Comparison of ENCODE assay signal across 8 cellular contexts in the genomic region with DNA sequence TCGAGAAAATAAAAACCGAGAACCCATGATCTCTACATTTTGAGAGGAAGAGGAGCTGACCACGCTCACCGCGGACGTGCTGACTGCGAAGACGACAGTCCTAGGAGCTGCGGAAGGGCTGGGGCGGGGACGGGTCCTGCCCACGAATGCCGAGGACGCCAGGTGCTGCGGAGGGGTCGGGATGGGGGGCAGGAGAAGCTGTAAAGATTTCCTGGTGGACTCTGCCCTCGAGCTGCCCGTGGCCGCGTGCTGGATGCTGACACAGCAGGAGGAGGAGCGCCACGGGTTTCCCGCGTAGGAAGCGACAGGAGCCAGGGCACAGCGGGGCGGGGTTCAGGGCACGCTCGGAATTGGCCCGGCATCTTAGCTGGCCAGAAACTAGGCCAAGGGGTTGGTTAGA. TPM values are rescaled to one million over a fixed set of nuclear protein-coding genes. Genes with fewer than 3 reads are reported as not detected.
DNase-seq lines count a peak whose midpoint lies in the region; ATAC-seq, FAIRE-seq and TF ChIP-seq lines count a peak whose summit lies in the region.

No MANE protein-coding gene starts in this region.

- H3K36me3 Mint-ChIP-seq in CD4-positive, alpha-beta T cell (ENCODE audit: low read depth): peaks cover 6% of the 10 kb centered on the region
- peaks cover 43% of the 10 kb centered on the region for H3K36me3 Mint-ChIP-seq in progenitor cell of endocrine pancreas (ENCODE audit: insufficient read depth)

- H3K27me3 Mint-ChIP-seq in CD4-positive, alpha-beta T cell: no peaks in the 10 kb centered on the region
- no peaks in the 10 kb centered on the region for H3K27me3 Mint-ChIP-seq in progenitor cell of endocrine pancreas

- TF ChIP-seq POLR2A in endothelial cell of umbilical vein (IDR thresholded peaks at IDR 0.05; ENCODE audit: low read depth, low read length): no peak

- H3K4me1 Mint-ChIP-seq in CD4-positive, alpha-beta T cell (ENCODE audit: low read depth): peaks cover 28% of the 10 kb centered on the region
- H3K4me1 Mint-ChIP-seq in progenitor cell of endocrine pancreas (ENCODE audit: low read depth): no peaks in the 10 kb centered on the region

- CTCF ChIA-PET in CD4-positive, alpha-beta T cell (lab: Charles Lee): interaction anchor here (1.3 to 1.6 kb wide), 3 partner anchors 21 to 35 kb away, joined by 3 read pairs; no protein-coding TSS in a partner anchor
- CTCF ChIA-PET in endothelial cell of umbilical vein (lab: Charles Lee): interaction anchor here (0.9 to 2.3 kb wide), 7 partner anchors 9 to 119 kb away, joined by 3 to 6 read pairs (median 4); partner anchors contain the start of genes ZNF397 and ZSCAN30

- H3K4me2 ChIP-seq in endothelial cell of umbilical vein (ENCODE audit: insufficient read depth, low read length): peak overlapping the region; percentile 8

- peak overlapping the region; percentile 33 for H3K9ac ChIP-seq in endothelial cell of umbilical vein (replicated peaks; ENCODE audit: extremely low read depth, insufficient read depth, low read length)

- ATAC-seq in CD4-positive, alpha-beta T cell (ENCODE audit: poor library complexity): peak; percentile 3
- ATAC-seq in HG03460 (IDR thresholded peaks at IDR 0.05; ENCODE audit: unreplicated experiment) (no peak), HG02642 (IDR thresholded peaks at IDR 0.05; ENCODE audit: poor library complexity, unreplicated experiment) (no peak)

- intact Hi-C loops in CD4-positive, alpha-beta T cell (cut with DNase I, micrococcal nuclease): loop anchor here (1.0 to 5.0 kb wide), 2 partner anchors 22 to 36 kb away; partner anchors contain the start of gene ZSCAN30 (in 2 of the 2)
- intact Hi-C loops in endothelial cell of umbilical vein (cut with micrococcal nuclease): loop anchor here (1.0 kb wide), 2 partner anchors 22 to 27 kb away; partner anchors contain the start of genes ZNF397 and ZSCAN30
- intact Hi-C loops in posterior vena cava (cut with DNase I): loop anchor here in 1 of 2 donors (1.0 kb wide), 1 partner anchor 39 kb away; no protein-coding TSS in a partner anchor

- FAIRE-seq in endothelial cell of umbilical vein (lab: Jason Lieb, UNC): no peak

- no peaks in the 10 kb centered on the region for H3K79me2 ChIP-seq in endothelial cell of umbilical vein (ENCODE audit: control insufficient read depth, insufficient read depth, low read length)

- H3K4me3 ChIP-seq in endothelial cell of umbilical vein (replicated peaks in 1 of 3; ENCODE audit: insufficient read depth in 1 of 3, low read depth in 1 of 3, low read length in 3 of 3): peak overlapping the region in 2 of 3 experiments; percentile 18 to 54

- H3K9me3 ChIP-seq in CD4-positive, alpha-beta T cell (ENCODE audit: control insufficient read depth, low read length): no peaks in the 10 kb centered on the region
- no peaks in the 10 kb centered on the region for H3K9me3 ChIP-seq in endothelial cell of umbilical vein (replicated peaks; ENCODE audit: control insufficient read depth, insufficient read depth, low read length)

- no peaks in the 10 kb centered on the region for H3K27me3 ChIP-seq in CD4-positive, alpha-beta T cell (ENCODE audit: control insufficient read depth, insufficient read depth, low read length)
- no peaks in the 10 kb centered on the region for H3K27me3 ChIP-seq in endothelial cell of umbilical vein (ENCODE audit: control insufficient read depth in 2 of 2, insufficient read depth in 2 of 2, low read length in 2 of 2)

- H3K27ac Mint-ChIP-seq in CD4-positive, alpha-beta T cell: peak overlapping the region; percentile 92
- H3K27ac Mint-ChIP-seq in progenitor cell of endocrine pancreas: no peak overlapping the region

- peak overlapping the region; percentile 74 for H3K4me3 Mint-ChIP-seq in CD4-positive, alpha-beta T cell
- no peak overlapping the region for H3K4me3 Mint-ChIP-seq in progenitor cell of endocrine pancreas (ENCODE audit: low read depth)

- no peak for TF ChIP-seq CTCF in CD4-positive, alpha-beta T cell (IDR thresholded peaks at IDR 0.05)
- no peak for TF ChIP-seq CTCF in VCaP (conservative IDR thresholded peaks at IDR 0.05)
- TF ChIP-seq CTCF in endothelial cell of umbilical vein (IDR thresholded peaks at IDR 0.05; ENCODE audit: extremely low read depth in 1 of 2, insufficient read depth in 1 of 2, low read depth in 1 of 2, low read length in 2 of 2): no peak
- no peak for TF ChIP-seq CTCF in progenitor cell of endocrine pancreas (IDR thresholded peaks at IDR 0.05; ENCODE audit: unreplicated experiment)

- POLR2A ChIA-PET in CD4-positive, alpha-beta T cell (lab: Charles Lee): interaction anchor here (0.9 to 2.5 kb wide), 13 partner anchors 17 to 802 kb away, joined by 3 to 52 read pairs (median 4); partner anchors contain the start of genes INO80C, MAPRE2, ZNF24 and ZNF397
- POLR2A ChIA-PET in endothelial cell of umbilical vein (lab: Charles Lee): no interaction called here

- dilution Hi-C loops in endothelial cell of umbilical vein (cut with MboI; ENCODE audit: extremely low pct_ligation_motif_present, low sequenced_read_pairs): no loop called here

- no peaks in the 10 kb centered on the region for H3K4me1 ChIP-seq in endothelial cell of umbilical vein (ENCODE audit: control insufficient read depth, extremely low read depth, insufficient read depth, low read length)

- no peaks in the 10 kb centered on the region for H3K9me1 ChIP-seq in endothelial cell of umbilical vein (replicated peaks; ENCODE audit: control insufficient read depth, extremely low read depth, insufficient read depth, low read length)

- H4K20me1 ChIP-seq in endothelial cell of umbilical vein (replicated peaks; ENCODE audit: control insufficient read depth, extremely low read depth, insufficient read depth, low read length): no peaks in the 10 kb centered on the region

- H2AFZ ChIP-seq in endothelial cell of umbilical vein (ENCODE audit: low read depth, low read length): peak overlapping the region; percentile 61

- peaks cover 3% of the 10 kb centered on the region for H3K9me3 Mint-ChIP-seq in CD4-positive, alpha-beta T cell
- H3K9me3 Mint-ChIP-seq in progenitor cell of endocrine pancreas (ENCODE audit: low read depth): peaks cover 26% of the 10 kb centered on the region

- BruUV-seq in endothelial cell of umbilical vein (replicated peaks; lab: Mats Ljungman, UMichigan): no TSS peak

- DNase-seq in CD4-positive, alpha-beta T cell: no peak
- peak; percentile 4 for DNase-seq in endothelial cell of umbilical vein (ENCODE audit: low read depth, low spot score)
- peak; percentile 86 for DNase-seq in posterior vena cava (ENCODE audit: low spot score)
- DNase-seq in NCI-H748 treated with DMSO at 0.1 percent for 48 hours (lab: John Stamatoyannopoulos, UW): no peak
- DNase-seq in progenitor cell of endocrine pancreas (ENCODE audit: low spot score, unreplicated experiment): no peak

- H3K36me3 ChIP-seq in endothelial cell of umbilical vein (ENCODE audit: control insufficient read depth in 2 of 2, extremely low read depth in 1 of 2, insufficient read depth in 2 of 2, low read length in 2 of 2): no peaks in the 10 kb centered on the region

- H3K27ac ChIP-seq in CD4-positive, alpha-beta T cell (ENCODE audit: low read depth, low read length): no peak overlapping the region
- peak overlapping the region; percentile 75; the same call in 1 of the 2 replicates for H3K27ac ChIP-seq in VCaP
- H3K27ac ChIP-seq in endothelial cell of umbilical vein (ENCODE audit: insufficient read depth, low read depth, low read length): no peak overlapping the region

TF ChIP-seq in endothelial cell of umbilical vein, 7 proteins besides CTCF, POLR2A, EP300 and RAD21:
- TF ChIP-seq EZH2 (IDR thresholded peaks at IDR 0.05; ENCODE audit: borderline replicate concordance, low read depth, low read length, severe bottlenecking) (no peak), GATA2 (IDR thresholded peaks at IDR 0.05; ENCODE audit: insufficient read depth, insufficient read length, low read depth, low read length) (no peak), MYC (IDR thresholded peaks at IDR 0.05; ENCODE audit: low read depth, low read length) (no peak), POLR2AphosphoS5 (IDR thresholded peaks at IDR 0.05; ENCODE audit: insufficient read depth, low read depth, low read length) (no peak), FOS (IDR thresholded peaks at IDR 0.05; ENCODE audit: borderline replicate concordance, insufficient read depth, low read length) (no peak), MAX (IDR thresholded peaks at IDR 0.05; ENCODE audit: insufficient read depth, insufficient read length) (no peak), JUN (IDR thresholded peaks at IDR 0.05; ENCODE audit: borderline replicate concordance, insufficient read depth, insufficient read length, low read depth) (no peak)

RNA-seq across cellular contexts. Expression of gene ZSCAN30, which starts 22.2 kb away (rescaled TPM):
- total RNA-seq in CD4-positive, alpha-beta T cell: 10 to 100 TPM in 1 of 2 experiments, 1 to 10 TPM in 1; 9.6 to 11.6 TPM
- total RNA-seq in endothelial cell of umbilical vein (14.6 and 18.0 TPM in 2 replicates), posterior vena cava (10 to 100 TPM; 12.8 to 14.9 TPM), progenitor cell of endocrine pancreas (27.1 and 34.5 TPM in 2 replicates)
- 5.9 and 6.7 TPM in 2 replicates for polyA plus RNA-seq in endothelial cell of umbilical vein
- 5.7 and 6.5 TPM in 2 replicates for polyA plus RNA-seq in endothelial cell of umbilical vein (2011; cell fraction: cytosol; rRNA removed)
- 50.6 and 60.6 TPM in 2 replicates for polyA plus RNA-seq in endothelial cell of umbilical vein (2011; cell fraction: nucleus; rRNA removed)
- 12.5 and 13.5 TPM in 2 replicates for polyA plus RNA-seq in endothelial cell of umbilical vein (2012)
- 19.4 and 25.6 TPM in 2 replicates for polyA minus RNA-seq in endothelial cell of umbilical vein
- 1.2 TPM for polyA minus RNA-seq in endothelial cell of umbilical vein (2011; cell fraction: cytosol; rRNA and poly(A)+ RNA removed)
- 24.2 and 33.0 TPM in 2 replicates for polyA minus RNA-seq in endothelial cell of umbilical vein (2011; cell fraction: nucleus; rRNA and poly(A)+ RNA removed)

RNA-seq across cellular contexts. Expression of gene ZNF397, which starts 27.0 kb away (rescaled TPM):
- 10 to 100 TPM in 1 of 2 experiments, 1 to 10 TPM in 1; 7.6 to 10.0 TPM for total RNA-seq in CD4-positive, alpha-beta T cell
- total RNA-seq in endothelial cell of umbilical vein (5.1 and 5.5 TPM in 2 replicates), posterior vena cava (10 to 100 TPM; 25.5 to 26.3 TPM), progenitor cell of endocrine pancreas (41.2 and 43.6 TPM in 2 replicates)
- polyA plus RNA-seq in endothelial cell of umbilical vein: 1.1 and 1.5 TPM in 2 replicates
- polyA plus RNA-seq in endothelial cell of umbilical vein (2011; cell fraction: cytosol; rRNA removed): 2.0 and 2.2 TPM in 2 replicates
- 4.6 and 5.2 TPM in 2 replicates for polyA plus RNA-seq in endothelial cell of umbilical vein (2011; cell fraction: nucleus; rRNA removed)
- polyA plus RNA-seq in endothelial cell of umbilical vein (2012): 2.9 and 4.4 TPM in 2 replicates
- polyA minus RNA-seq in endothelial cell of umbilical vein: 3.5 and 5.3 TPM in 2 replicates
- 3.0 TPM for polyA minus RNA-seq in endothelial cell of umbilical vein (2011; cell fraction: cytosol; rRNA and poly(A)+ RNA removed)
- 4.1 and 5.4 TPM in 2 replicates for polyA minus RNA-seq in endothelial cell of umbilical vein (2011; cell fraction: nucleus; rRNA and poly(A)+ RNA removed)

Comparison
In these comparisons a context has a peak if more than half of its experiments do, and no peak if none do; other contexts are left out.
1. DNase-seq: peak in endothelial cell of umbilical vein (single experiment) and posterior vena cava (single experiment); none in CD4-positive, alpha-beta T cell (0 of 10), NCI-H748 treated with DMSO at 0.1 percent for 48 hours (single experiment) and progenitor cell of endocrine pancreas (single experiment).